In the genomic region with DNA sequence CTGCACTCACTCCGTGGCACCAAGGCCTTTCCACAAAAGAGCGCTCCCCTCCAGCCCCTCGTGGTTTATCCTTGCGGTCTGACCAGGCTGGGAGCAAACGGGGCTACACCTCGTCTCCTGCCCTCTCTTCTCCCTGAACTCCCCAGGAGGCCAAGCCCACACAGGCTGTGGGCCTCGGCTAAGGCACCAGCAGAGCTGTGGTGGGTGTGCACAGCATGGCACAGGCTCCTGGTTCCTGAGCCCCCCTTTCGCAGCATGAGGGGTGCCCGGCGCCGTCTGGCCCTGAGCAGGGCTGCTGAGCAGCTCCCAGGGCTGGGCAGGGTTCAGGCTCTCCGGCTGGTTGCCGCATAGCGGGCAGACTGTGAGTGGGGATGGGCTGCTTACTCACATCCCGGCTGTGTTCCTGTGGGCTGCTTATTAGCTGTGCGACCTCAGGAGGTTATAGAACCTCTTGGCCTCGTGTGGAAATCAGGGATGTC, we compare ENCODE assay signal across 11 cellular contexts.
A peak's percentile ranks its signal among the peaks of the same experiment; 100 is the strongest.
DNase-seq lines count a peak whose midpoint lies in the region; ATAC-seq and TF ChIP-seq lines count a peak whose summit lies in the region.
"Had no signal": no experiment of that assay in that cellular context is flagged by ENCODE, and none has a peak within 500 bp of the region (broad histone marks: within the 10 kb centered on the region; RNA-seq: fewer than 3 reads in every experiment).

No MANE protein-coding gene starts in this region.

- H3K36me3 Mint-ChIP-seq in endothelial cell (ENCODE audit: low read depth, unreplicated experiment), result peaks cover 9% of the 10 kb centered on the region

- 33 to 70% (median 50%) methylated on average over 1 to 17 of the region's 17 CpGs for WGBS in spleen, 5 donors

- peaks cover 7% of the 10 kb centered on the region; the same call in 1 of the 2 replicates for H3K79me2 ChIP-seq in HCT116 (ENCODE audit: insufficient read depth, low read length)

- POLR2A ChIA-PET in HCT116 (lab: Charles Lee), result interaction anchor here (0.8 kb wide), 1 partner anchor 25 kb away, joined by 3 read pairs; no protein-coding TSS in a partner anchor

- RAD21 ChIA-PET in HCT116 (lab: Charles Lee; ENCODE audit: low non-redundant PET in 1 of 2, low total read pairs in 2 of 2, uncharacterized antibody in 2 of 2, unreplicated experiment in 2 of 2), result no interaction called here

- H3K9me2 ChIP-seq in HCT116 (ENCODE audit: insufficient read depth), result no peaks in the 10 kb centered on the region

- no peak for ATAC-seq in HCT116
- no peak for ATAC-seq in HG03378 (IDR thresholded peaks at IDR 0.05; ENCODE audit: unreplicated experiment)

- no peak for TF ChIP-seq RAD21 in HCT116 (IDR thresholded peaks at IDR 0.05; ENCODE audit: low read depth)

- no peak for TF ChIP-seq POLR2A in HCT116 (IDR thresholded peaks at IDR 0.05; ENCODE audit: borderline replicate concordance, extremely low read depth, insufficient read depth, insufficient read length)
- TF ChIP-seq POLR2A in breast epithelium (IDR thresholded peaks at IDR 0.05), result no peak
- TF ChIP-seq POLR2A in spleen (IDR thresholded peaks at IDR 0.05), result no peak

- H3K4me3 ChIP-seq in HCT116 (replicated peaks in 1 of 2; ENCODE audit: low read depth in 1 of 2, low read length in 2 of 2) (no peak overlapping the region), breast epithelium (peak overlapping the region in 1 of 3 donors; percentile 40), spleen (no peak overlapping the region)

- H3K4me2 ChIP-seq in HCT116 (ENCODE audit: low read length), result no peak overlapping the region

- H3K27ac ChIP-seq in HCT116 (ENCODE audit: low read depth, low read length) (peak overlapping the region; percentile 8; the same call in 1 of the 2 replicates), breast epithelium (peak overlapping the region; percentile 87 to 92), spleen (peak overlapping the region; percentile 41 to 95 (median 82))

- TF ChIP-seq CTCF in HCT116 (IDR thresholded peaks at IDR 0.05 in 2 of 3, conservative IDR thresholded peaks at IDR 0.05 in 1 of 3; ENCODE audit: borderline replicate concordance in 1 of 3, insufficient read depth in 1 of 3, low read depth in 2 of 3, low read length in 2 of 3), result no peak
- no peak for TF ChIP-seq CTCF in breast epithelium (IDR thresholded peaks at IDR 0.05)
- TF ChIP-seq CTCF in spleen (IDR thresholded peaks at IDR 0.05 in 8 of 11, conservative IDR thresholded peaks at IDR 0.05 in 3 of 11), result no peak
- TF ChIP-seq CTCF in endothelial cell (IDR thresholded peaks at IDR 0.05; ENCODE audit: unreplicated experiment), result no peak

- no TSS peak for BruUV-seq in HCT116 (replicated peaks; lab: Mats Ljungman, UMichigan)

- H3K4me3 Mint-ChIP-seq in endothelial cell (ENCODE audit: unreplicated experiment), result no peak overlapping the region

- peaks cover 25% of the 10 kb centered on the region for H3K4me1 Mint-ChIP-seq in endothelial cell (ENCODE audit: unreplicated experiment)

- H3K27ac Mint-ChIP-seq in endothelial cell (ENCODE audit: unreplicated experiment), result no peak overlapping the region

- H3K36me3 ChIP-seq in HCT116 (ENCODE audit: control insufficient read depth in 1 of 2, insufficient read depth in 2 of 2, low read length in 2 of 2) (no peaks in the 10 kb centered on the region), breast epithelium (no peaks in the 10 kb centered on the region), spleen (peaks cover 0 to 25% (median 0%) of the 10 kb centered on the region in 6 donors)

- no peaks in the 10 kb centered on the region for H3K9me3 Mint-ChIP-seq in endothelial cell (ENCODE audit: unreplicated experiment)

- intact Hi-C loops in HCT116 (cut with micrococcal nuclease), result no loop called here
- intact Hi-C loops in breast epithelium (cut with DNase I; ENCODE audit: low total_unique reads), result no loop called here
- intact Hi-C loops in spleen (cut with DNase I; ENCODE audit: low total_unique reads), result no loop called here

- CTCF ChIA-PET in HCT116 (lab: Charles Lee), result no interaction called here

- H3K27me3 ChIP-seq in HCT116 (ENCODE audit: insufficient read depth, low read length) (no peaks in the 10 kb centered on the region), breast epithelium (no peaks in the 10 kb centered on the region), spleen (replicated peaks in 1 of 7) (no peaks in the 10 kb centered on the region)

- H3K9me3 ChIP-seq in HCT116 (ENCODE audit: control insufficient read depth in 1 of 2, insufficient read depth in 1 of 2, low read depth in 1 of 2, low read length in 2 of 2) (no peaks in the 10 kb centered on the region), breast epithelium (no peaks in the 10 kb centered on the region), spleen (no peaks in the 10 kb centered on the region)

- no peak overlapping the region for H2AFZ ChIP-seq in HCT116 (ENCODE audit: low read depth, low read length, poor library complexity, severe bottlenecking)

- H4K20me1 ChIP-seq in HCT116 (ENCODE audit: insufficient read depth), result no peaks in the 10 kb centered on the region

- H3K27me3 Mint-ChIP-seq in endothelial cell (ENCODE audit: unreplicated experiment), result peaks cover 17% of the 10 kb centered on the region

- peaks cover 30 to 67% of the 10 kb centered on the region in 2 experiments for H3K4me1 ChIP-seq in HCT116 (ENCODE audit: control insufficient read depth in 1 of 2, insufficient read depth in 2 of 2, low read length in 2 of 2)
- H3K4me1 ChIP-seq in breast epithelium, result peaks cover 16 to 36% of the 10 kb centered on the region in 2 donors
- peaks cover 21 to 100% (median 74%) of the 10 kb centered on the region in 6 donors for H3K4me1 ChIP-seq in spleen

- no peak overlapping the region for H3K9ac ChIP-seq in HCT116 (ENCODE audit: low read length)

- no peak for DNase-seq in HCT116 (ENCODE audit: low read depth, low spot score)
- DNase-seq in breast epithelium (ENCODE audit: low spot score in 2 of 2), result no peak
- peak; percentile 61 for DNase-seq in kidney glomerular epithelial cell (lab: John Stamatoyannopoulos, UW)
- DNase-seq in spleen, result no peak
- no peak for DNase-seq in NCI-H1694 (lab: John Stamatoyannopoulos, UW)
- no peak for DNase-seq in endothelial cell (ENCODE audit: low spot score)
- no peak for DNase-seq in effector CD8-positive, alpha-beta T cell (lab: John Stamatoyannopoulos, UW)
- DNase-seq: activated CD8-positive, alpha-beta memory T cell treated with anti-CD3 and anti-CD28 coated beads, Interleukin-2, amount 50 U/mL, for 48 hours; foreskin melanocyte; KG1 had no signal

TF ChIP-seq in HCT116, 20 proteins besides CTCF, POLR2A, EP300 and RAD21 (continues in another document):
- TF ChIP-seq REST (IDR thresholded peaks at IDR 0.05; ENCODE audit: low read depth) (no peak), CEBPB (IDR thresholded peaks at IDR 0.05; ENCODE audit: low read depth) (no peak), POLR2AphosphoS5 (IDR thresholded peaks at IDR 0.05; ENCODE audit: low read depth, low read length) (no peak), ZNF274 (IDR thresholded peaks at IDR 0.05; ENCODE audit: low read depth, low read length) (no peak), TCF7L2 (IDR thresholded peaks at IDR 0.05; ENCODE audit: borderline replicate concordance, extremely low read depth, insufficient read depth, insufficient read length) (no peak), JUND (IDR thresholded peaks at IDR 0.05) (no peak), SRF (IDR thresholded peaks at IDR 0.05; ENCODE audit: low read depth) (no peak), EZH2 (IDR thresholded peaks at IDR 0.05) (no peak), ZFX (IDR thresholded peaks at IDR 0.05) (no peak), SIN3A (IDR thresholded peaks at IDR 0.05; ENCODE audit: low read depth) (no peak), EZH2phosphoT487 (IDR thresholded peaks at IDR 0.05; ENCODE audit: borderline replicate concordance) (no peak)
- TF ChIP-seq, protein P1, sequence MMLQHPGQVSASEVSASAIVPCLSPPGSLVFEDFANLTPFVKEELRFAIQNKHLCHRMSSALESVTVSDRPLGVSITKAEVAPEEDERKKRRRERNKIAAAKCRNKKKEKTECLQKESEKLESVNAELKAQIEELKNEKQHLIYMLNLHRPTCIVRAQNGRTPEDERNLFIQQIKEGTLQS (IDR thresholded peaks at IDR 0.05), result no peak
- TF ChIP-seq, protein P2, sequence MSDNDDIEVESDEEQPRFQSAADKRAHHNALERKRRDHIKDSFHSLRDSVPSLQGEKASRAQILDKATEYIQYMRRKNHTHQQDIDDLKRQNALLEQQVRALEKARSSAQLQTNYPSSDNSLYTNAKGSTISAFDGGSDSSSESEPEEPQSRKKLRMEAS (IDR thresholded peaks at IDR 0.05), result no peak

Comparison
In these comparisons a context has a peak if more than half of its experiments do, and no peak if none do; other contexts are left out.
1. H3K27ac ChIP-seq: peak in every context shown above with its lines; median percentile 90 in breast epithelium; 82 in spleen; 8 in HCT116.